In genomic region chr6:90397047-90397446, GRCh38 we compare ENCODE assay signal across 1 cellular context.
TF ChIP-seq lines count a peak whose summit lies in the region.

No MANE protein-coding gene starts in this region.

TF ChIP-seq in K562, 482 proteins besides CTCF, POLR2A, EP300 and RAD21 (continued from another document and continues in another):
- TF ChIP-seq ZNF407 (IDR thresholded peaks at IDR 0.05; ENCODE audit: low read depth) (no peak), SPI1 (IDR thresholded peaks at IDR 0.05; ENCODE audit: borderline replicate concordance, low read depth, low read length) (no peak), PYGO2 (tag; IDR thresholded peaks at IDR 0.05) (no peak), ARID1B (IDR thresholded peaks at IDR 0.05) (peak; percentile 66), ZBTB12 (CRISPR knock-in tag; IDR thresholded peaks at IDR 0.05) (no peak), TAF15 (IDR thresholded peaks at IDR 0.05; ENCODE audit: low read depth, low read length) (no peak), GATA2 (CRISPR knock-in tag; IDR thresholded peaks at IDR 0.05) (0 out of 2 replicates have a peak, but pooled peaks have one; percentile 14), PTRF (tag; IDR thresholded peaks at IDR 0.05) (no peak), TSC22D4 (tag; IDR thresholded peaks at IDR 0.05) (no peak), ZNF175 (CRISPR knock-in tag; IDR thresholded peaks at IDR 0.05; ENCODE audit: low read depth) (no peak), NFATC3 (IDR thresholded peaks at IDR 0.05) (no peak), NR2C2 (CRISPR knock-in tag; IDR thresholded peaks at IDR 0.05) (no peak), NR2C2 (tag; IDR thresholded peaks at IDR 0.05) (no peak), FOXP1 (CRISPR knock-in tag; IDR thresholded peaks at IDR 0.05) (no peak), ZNF395 (CRISPR knock-in tag; IDR thresholded peaks at IDR 0.05) (no peak), HMGN3 (IDR thresholded peaks at IDR 0.05; ENCODE audit: borderline replicate concordance, extremely low read depth, insufficient read length, low read depth, low read length) (no peak), FOXP4 (CRISPR knock-in tag; IDR thresholded peaks at IDR 0.05; ENCODE audit: borderline replicate concordance) (no peak), KLF13 (tag; IDR thresholded peaks at IDR 0.05; ENCODE audit: borderline replicate concordance, low read depth) (no peak), IFI16 (CRISPR knock-in tag; IDR thresholded peaks at IDR 0.05) (no peak), POLR2AphosphoS2 (IDR thresholded peaks at IDR 0.05; ENCODE audit: low read length) (no peak), SMAD4 (CRISPR knock-in tag; conservative IDR thresholded peaks at IDR 0.05) (peak; percentile 60), THRAP3 (IDR thresholded peaks at IDR 0.05; ENCODE audit: borderline replicate concordance) (no peak), ZNF143 (CRISPR knock-in tag; IDR thresholded peaks at IDR 0.05) (no peak), NRF1 (conservative IDR thresholded peaks at IDR 0.05 in 1 of 2, IDR thresholded peaks at IDR 0.05 in 1 of 2) (no peak), ZNF274 (IDR thresholded peaks at IDR 0.05; ENCODE audit: borderline replicate concordance, low read depth, low read length) (no peak), FOSL1 (tag; conservative IDR thresholded peaks at IDR 0.05) (no peak)
- TF ChIP-seq, protein P1, sequence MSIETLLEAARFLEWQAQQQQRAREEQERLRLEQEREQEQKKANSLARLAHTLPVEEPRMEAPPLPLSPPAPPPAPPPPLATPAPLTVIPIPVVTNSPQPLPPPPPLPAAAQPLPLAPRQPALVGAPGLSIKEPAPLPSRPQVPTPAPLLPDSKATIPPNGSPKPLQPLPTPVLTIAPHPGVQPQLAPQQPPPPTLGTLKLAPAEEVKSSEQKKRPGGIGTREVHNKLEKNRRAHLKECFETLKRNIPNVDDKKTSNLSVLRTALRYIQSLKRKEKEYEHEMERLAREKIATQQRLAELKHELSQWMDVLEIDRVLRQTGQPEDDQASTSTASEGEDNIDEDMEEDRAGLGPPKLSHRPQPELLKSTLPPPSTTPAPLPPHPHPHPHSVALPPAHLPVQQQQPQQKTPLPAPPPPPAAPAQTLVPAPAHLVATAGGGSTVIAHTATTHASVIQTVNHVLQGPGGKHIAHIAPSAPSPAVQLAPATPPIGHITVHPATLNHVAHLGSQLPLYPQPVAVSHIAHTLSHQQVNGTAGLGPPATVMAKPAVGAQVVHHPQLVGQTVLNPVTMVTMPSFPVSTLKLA (conservative IDR thresholded peaks at IDR 0.05), result no peak
- TF ChIP-seq, protein P2, sequence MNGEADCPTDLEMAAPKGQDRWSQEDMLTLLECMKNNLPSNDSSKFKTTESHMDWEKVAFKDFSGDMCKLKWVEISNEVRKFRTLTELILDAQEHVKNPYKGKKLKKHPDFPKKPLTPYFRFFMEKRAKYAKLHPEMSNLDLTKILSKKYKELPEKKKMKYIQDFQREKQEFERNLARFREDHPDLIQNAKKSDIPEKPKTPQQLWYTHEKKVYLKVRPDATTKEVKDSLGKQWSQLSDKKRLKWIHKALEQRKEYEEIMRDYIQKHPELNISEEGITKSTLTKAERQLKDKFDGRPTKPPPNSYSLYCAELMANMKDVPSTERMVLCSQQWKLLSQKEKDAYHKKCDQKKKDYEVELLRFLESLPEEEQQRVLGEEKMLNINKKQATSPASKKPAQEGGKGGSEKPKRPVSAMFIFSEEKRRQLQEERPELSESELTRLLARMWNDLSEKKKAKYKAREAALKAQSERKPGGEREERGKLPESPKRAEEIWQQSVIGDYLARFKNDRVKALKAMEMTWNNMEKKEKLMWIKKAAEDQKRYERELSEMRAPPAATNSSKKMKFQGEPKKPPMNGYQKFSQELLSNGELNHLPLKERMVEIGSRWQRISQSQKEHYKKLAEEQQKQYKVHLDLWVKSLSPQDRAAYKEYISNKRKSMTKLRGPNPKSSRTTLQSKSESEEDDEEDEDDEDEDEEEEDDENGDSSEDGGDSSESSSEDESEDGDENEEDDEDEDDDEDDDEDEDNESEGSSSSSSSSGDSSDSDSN (IDR thresholded peaks at IDR 0.05; ENCODE audit: borderline replicate concordance in 1 of 2, low read depth in 2 of 2, low read length in 2 of 2), result no peak
- TF ChIP-seq, protein P3, sequence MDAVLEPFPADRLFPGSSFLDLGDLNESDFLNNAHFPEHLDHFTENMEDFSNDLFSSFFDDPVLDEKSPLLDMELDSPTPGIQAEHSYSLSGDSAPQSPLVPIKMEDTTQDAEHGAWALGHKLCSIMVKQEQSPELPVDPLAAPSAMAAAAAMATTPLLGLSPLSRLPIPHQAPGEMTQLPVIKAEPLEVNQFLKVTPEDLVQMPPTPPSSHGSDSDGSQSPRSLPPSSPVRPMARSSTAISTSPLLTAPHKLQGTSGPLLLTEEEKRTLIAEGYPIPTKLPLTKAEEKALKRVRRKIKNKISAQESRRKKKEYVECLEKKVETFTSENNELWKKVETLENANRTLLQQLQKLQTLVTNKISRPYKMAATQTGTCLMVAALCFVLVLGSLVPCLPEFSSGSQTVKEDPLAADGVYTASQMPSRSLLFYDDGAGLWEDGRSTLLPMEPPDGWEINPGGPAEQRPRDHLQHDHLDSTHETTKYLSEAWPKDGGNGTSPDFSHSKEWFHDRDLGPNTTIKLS (IDR thresholded peaks at IDR 0.05; ENCODE audit: borderline replicate concordance, low read depth), result no peak
- TF ChIP-seq, protein P4, sequence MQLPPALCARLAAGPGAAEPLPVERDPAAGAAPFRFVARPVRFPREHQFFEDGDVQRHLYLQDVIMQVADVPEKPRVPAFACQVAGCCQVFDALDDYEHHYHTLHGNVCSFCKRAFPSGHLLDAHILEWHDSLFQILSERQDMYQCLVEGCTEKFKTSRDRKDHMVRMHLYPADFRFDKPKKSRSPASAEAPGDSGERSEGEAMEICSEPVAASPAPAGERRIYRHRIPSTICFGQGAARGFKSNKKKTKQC (CRISPR knock-in tag; IDR thresholded peaks at IDR 0.05), result no peak
- TF ChIP-seq, protein P5, sequence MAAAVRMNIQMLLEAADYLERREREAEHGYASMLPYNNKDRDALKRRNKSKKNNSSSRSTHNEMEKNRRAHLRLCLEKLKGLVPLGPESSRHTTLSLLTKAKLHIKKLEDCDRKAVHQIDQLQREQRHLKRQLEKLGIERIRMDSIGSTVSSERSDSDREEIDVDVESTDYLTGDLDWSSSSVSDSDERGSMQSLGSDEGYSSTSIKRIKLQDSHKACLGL (CRISPR knock-in tag; IDR thresholded peaks at IDR 0.05; ENCODE audit: borderline replicate concordance, poor library complexity, severe bottlenecking), result no peak
- TF ChIP-seq, protein P6, sequence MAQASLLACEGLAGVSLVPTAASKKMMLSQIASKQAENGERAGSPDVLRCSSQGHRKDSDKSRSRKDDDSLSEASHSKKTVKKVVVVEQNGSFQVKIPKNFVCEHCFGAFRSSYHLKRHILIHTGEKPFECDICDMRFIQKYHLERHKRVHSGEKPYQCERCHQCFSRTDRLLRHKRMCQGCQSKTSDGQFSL (CRISPR knock-in tag; IDR thresholded peaks at IDR 0.05), result no peak
- TF ChIP-seq, protein P6 (tag; IDR thresholded peaks at IDR 0.05), result no peak
- TF ChIP-seq, protein P7, sequence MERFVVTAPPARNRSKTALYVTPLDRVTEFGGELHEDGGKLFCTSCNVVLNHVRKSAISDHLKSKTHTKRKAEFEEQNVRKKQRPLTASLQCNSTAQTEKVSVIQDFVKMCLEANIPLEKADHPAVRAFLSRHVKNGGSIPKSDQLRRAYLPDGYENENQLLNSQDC (CRISPR knock-in tag; IDR thresholded peaks at IDR 0.05), result no peak
